19 cellular contexts compared by ENCODE assay signal in the genomic region with DNA sequence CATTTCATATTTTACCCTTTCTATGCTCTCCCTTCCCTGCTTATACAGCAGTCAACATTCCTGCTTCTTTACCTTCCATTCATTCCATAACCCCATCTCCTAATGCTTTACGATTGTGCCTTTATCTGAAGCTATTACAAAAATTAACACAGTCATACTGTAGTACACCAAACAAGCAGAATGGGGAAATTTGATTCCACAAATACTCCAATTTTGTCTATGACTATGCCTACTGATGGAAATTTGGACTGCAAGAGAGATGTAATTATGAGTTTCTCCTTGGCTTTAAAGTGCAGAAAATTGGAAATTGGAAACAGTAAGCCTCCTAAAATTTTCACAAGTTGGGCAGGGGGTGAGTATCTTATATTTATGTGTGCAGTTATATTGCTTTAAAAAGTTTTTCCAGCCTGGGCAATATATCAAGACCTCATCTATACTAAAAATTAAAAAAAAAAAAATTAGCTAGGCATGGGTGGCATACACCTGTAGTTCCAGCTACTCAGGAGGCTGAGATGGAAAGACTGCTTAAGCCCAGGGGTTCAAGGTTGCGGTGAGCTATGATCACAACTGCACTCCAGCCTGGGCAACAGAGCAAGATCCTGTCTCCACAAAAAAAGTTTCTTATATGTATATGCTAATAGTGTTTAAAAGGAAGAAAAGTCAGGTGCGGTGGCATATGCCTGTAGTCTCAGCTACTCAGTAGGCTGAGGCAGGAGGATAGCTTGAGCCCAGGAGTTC. TPM values are rescaled to one million over a fixed set of nuclear protein-coding genes. Genes with fewer than 3 reads are reported as not detected.
DNase-seq lines count a peak whose midpoint lies in the region; ATAC-seq, FAIRE-seq and TF ChIP-seq lines count a peak whose summit lies in the region.
"Had no signal": no experiment of that assay in that cellular context is flagged by ENCODE, and none has a peak within 500 bp of the region (broad histone marks: within the 10 kb centered on the region; RNA-seq: fewer than 3 reads in every experiment).

No MANE protein-coding gene starts in this region.

- DNase-seq in GM23248 (peak; percentile 22), K562 (ENCODE audit: extremely low read depth in 1 of 4, low spot score in 3 of 4) (no peak), mesenchymal stem cell (no peak), GM13976 (ENCODE audit: low spot score) (no peak), NCI-H2029 (lab: John Stamatoyannopoulos, UW) (no peak), SW 1271 (lab: John Stamatoyannopoulos, UW) (no peak), DMS53 treated with DMSO at 0.1 percent for 48 hours (lab: John Stamatoyannopoulos, UW; ENCODE audit: unreplicated experiment) (no peak)
- DNase-seq: adrenal gland; BE2C; DMS79; H9; NCI-H1436; NCI-H446; OCI-M1; stimulated activated naive B cell treated with anti-CD40 and anti-IgM and Interleukin-4, amounts not matched to agents 10 μg/mL and 1 μg/mL and 100 μg/mL, for 72 hours had no signal

- peaks cover 2% of the 10 kb centered on the region for H3K79me1 ChIP-seq in mesenchymal stem cell (replicated peaks; ENCODE audit: low read length, poor library complexity, severe bottlenecking)

- no TSS peak for BruUV-seq in K562 (replicated peaks; lab: Mats Ljungman, UMichigan)

- no peak overlapping the region for H2BK12ac ChIP-seq in mesenchymal stem cell (ENCODE audit: low read length in 2 of 2)

- H2BK120ac ChIP-seq in mesenchymal stem cell (ENCODE audit: low read depth, low read length) = no peak overlapping the region

- H2AFZ ChIP-seq in ACC112 (ENCODE audit: low read length, unreplicated experiment) (no peak overlapping the region), GM23248 (no peak overlapping the region), K562 (ENCODE audit: low read depth, low read length) (no peak overlapping the region), mesenchymal stem cell (ENCODE audit: low read depth, low read length) (no peak overlapping the region)

- no peak overlapping the region for H3K14ac ChIP-seq in mesenchymal stem cell (ENCODE audit: low read length in 2 of 2)

- peak overlapping the region; percentile 17; the same call in 1 of the 2 replicates for H3K4me3 ChIP-seq in ACC112 (ENCODE audit: low read depth, low read length)
- H3K4me3 ChIP-seq in GM23248 = peak overlapping the region; percentile 94
- no peak overlapping the region for H3K4me3 ChIP-seq in K562
- peak overlapping the region in 1 of 2 experiments; percentile 98 for H3K4me3 ChIP-seq in mesenchymal stem cell (ENCODE audit: insufficient read depth in 1 of 2, low read depth in 1 of 2, low read length in 2 of 2)
- H3K4me3 ChIP-seq: lung had no signal

- H3K79me2 ChIP-seq in ACC112 (ENCODE audit: control insufficient read depth, insufficient read depth, low read length, unreplicated experiment) = peaks cover 75% of the 10 kb centered on the region
- peaks cover 96% of the 10 kb centered on the region for H3K79me2 ChIP-seq in GM23248 (ENCODE audit: insufficient read depth)
- peaks cover 66% of the 10 kb centered on the region for H3K79me2 ChIP-seq in K562 (ENCODE audit: control insufficient read depth, insufficient read depth, low read length)

- H3K9ac ChIP-seq in GM23248 (peak overlapping the region; percentile 95; the same call in 1 of the 2 replicates), K562 (ENCODE audit: insufficient read depth in 1 of 2, low read depth in 2 of 2, low read length in 2 of 2) (no peak overlapping the region), mesenchymal stem cell (ENCODE audit: low read length) (peak overlapping the region; percentile 99)

- no peak overlapping the region for H2BK5ac ChIP-seq in mesenchymal stem cell (ENCODE audit: low read depth, low read length, poor library complexity, severe bottlenecking)

- peaks cover 12% of the 10 kb centered on the region for H3K4me1 ChIP-seq in ACC112 (ENCODE audit: control insufficient read depth, insufficient read depth, low read length, unreplicated experiment)
- peaks cover 24% of the 10 kb centered on the region for H3K4me1 ChIP-seq in GM23248 (ENCODE audit: insufficient read depth)
- no peaks in the 10 kb centered on the region for H3K4me1 ChIP-seq in K562 (replicated peaks in 1 of 2; ENCODE audit: control insufficient read depth in 2 of 2, insufficient read depth in 2 of 2, low read length in 2 of 2)
- H3K4me1 ChIP-seq in mesenchymal stem cell (ENCODE audit: control insufficient read depth, insufficient read depth, low read depth, low read length) = peaks cover 8% of the 10 kb centered on the region
- H3K4me1 ChIP-seq: BE2C had no signal

- no peak for TF ChIP-seq POLR2A in K562 (conservative IDR thresholded peaks at IDR 0.05)

- no peak overlapping the region for H3K23ac ChIP-seq in mesenchymal stem cell (ENCODE audit: low read length in 2 of 2)

- no peak for TF ChIP-seq EP300 in K562 (IDR thresholded peaks at IDR 0.05; ENCODE audit: low read length)

- H3K9me3 ChIP-seq in GM23248 (ENCODE audit: low read depth) (no peaks in the 10 kb centered on the region), K562 (replicated peaks; ENCODE audit: control insufficient read depth, insufficient read depth, low read depth, low read length) (no peaks in the 10 kb centered on the region), mesenchymal stem cell (ENCODE audit: control insufficient read depth, low read length) (no peaks in the 10 kb centered on the region)
- H3K9me3 ChIP-seq: adrenal gland, BE2C, neutrophil had no signal

- FAIRE-seq in K562 (lab: Jason Lieb, UNC) = no peak

- H4K20me1 ChIP-seq in GM23248 (ENCODE audit: insufficient read depth) (peaks cover 7% of the 10 kb centered on the region; the same call in 1 of the 2 replicates), K562 (replicated peaks; ENCODE audit: control insufficient read depth, insufficient read depth, low read length) (0 out of 2 replicates have a peak, but pooled peaks cover 4% of the 10 kb centered on the region)

- H3K4me2 ChIP-seq in GM23248 (ENCODE audit: unreplicated experiment) = peak overlapping the region; percentile 96
- no peak overlapping the region for H3K4me2 ChIP-seq in K562 (ENCODE audit: insufficient read depth, low read length)
- peak overlapping the region; percentile 50 for H3K4me2 ChIP-seq in mesenchymal stem cell (ENCODE audit: low read length, poor library complexity, severe bottlenecking)

- H4K8ac ChIP-seq in mesenchymal stem cell (ENCODE audit: low read length) = no peak overlapping the region

- no peak overlapping the region for H2AK5ac ChIP-seq in mesenchymal stem cell (ENCODE audit: low read length, severe bottlenecking)

- H3K4ac ChIP-seq in mesenchymal stem cell (ENCODE audit: low read depth in 1 of 2, low read length in 2 of 2) = no peak overlapping the region

- H3K27ac ChIP-seq in ACC112 (ENCODE audit: low read depth, low read length) (no peak overlapping the region), GM23248 (no peak overlapping the region), K562 (ENCODE audit: extremely low read depth, low read depth, low read length) (no peak overlapping the region), mesenchymal stem cell (ENCODE audit: low read length, poor library complexity, severe bottlenecking) (no peak overlapping the region)
- H3K27ac ChIP-seq: adrenal gland, neutrophil had no signal

- intact Hi-C loops in K562 (cut with micrococcal nuclease) = no loop called here

- no peaks in the 10 kb centered on the region for H3K9me1 ChIP-seq in K562 (ENCODE audit: control insufficient read depth, insufficient read depth, low read length)

- H3K36me3 ChIP-seq in ACC112 (ENCODE audit: insufficient read depth, low read length) = peaks cover 3% of the 10 kb centered on the region
- H3K36me3 ChIP-seq in GM23248 (ENCODE audit: low read depth) = peaks cover 12% of the 10 kb centered on the region
- peaks cover 14% of the 10 kb centered on the region; the same call in 1 of the 3 replicates for H3K36me3 ChIP-seq in K562 (ENCODE audit: control insufficient read depth, insufficient read depth, low read length)
- peaks cover 16 to 23% of the 10 kb centered on the region in 2 experiments for H3K36me3 ChIP-seq in mesenchymal stem cell (ENCODE audit: control insufficient read depth in 1 of 2, insufficient read depth in 2 of 2, low read depth in 1 of 2, low read length in 2 of 2)
- H3K36me3 ChIP-seq: adrenal gland had no signal

- TF ChIP-seq CTCF in K562 (IDR thresholded peaks at IDR 0.05 in 2 of 3, conservative IDR thresholded peaks at IDR 0.05 in 1 of 3; ENCODE audit: insufficient read depth in 2 of 3, low read depth in 1 of 3, low read length in 3 of 3) (no peak), GM13976 (IDR thresholded peaks at IDR 0.05; ENCODE audit: borderline replicate concordance, control extremely low read depth, extremely low read depth, insufficient read depth, missing control alignments) (no peak)

- H3K27me3 ChIP-seq in ACC112 (ENCODE audit: insufficient read depth, low read length) (no peaks in the 10 kb centered on the region), GM23248 (replicated peaks; ENCODE audit: insufficient read depth) (no peaks in the 10 kb centered on the region), K562 (ENCODE audit: control insufficient read depth in 2 of 2, insufficient read depth in 2 of 2, low read length in 2 of 2) (no peaks in the 10 kb centered on the region), mesenchymal stem cell (ENCODE audit: control insufficient read depth in 1 of 2, insufficient read depth in 1 of 2, low read length in 2 of 2) (no peaks in the 10 kb centered on the region)
- H3K27me3 ChIP-seq: adrenal gland, BE2C, neutrophil had no signal

- H3F3A ChIP-seq in GM23248 (ENCODE audit: insufficient read depth) = peaks cover 24% of the 10 kb centered on the region

- no peak for ATAC-seq in K562
- ATAC-seq: activated CD4-positive, CD25-positive, alpha-beta regulatory T cell treated with anti-CD3 and anti-CD28 coated beads, Interleukin-2, amount 50 U/mL, for 24 hours; stimulated activated naive B cell treated with anti-CD40 and anti-IgM and Interleukin-4, amounts not matched to agents 10 μg/mL and 1 μg/mL and 100 μg/mL, for 72 hours had no signal

- H2BK15ac ChIP-seq in mesenchymal stem cell (ENCODE audit: low read depth, poor library complexity, severe bottlenecking) = no peak overlapping the region

- H3K9me2 ChIP-seq in GM23248 (ENCODE audit: insufficient read depth) = no peaks in the 10 kb centered on the region

- in situ Hi-C loops in GM23248 (cut with MboI) (no loop called here), K562 (cut with MboI) (no loop called here), GM13976 (cut with MboI; ENCODE audit: low sequenced_read_pairs, unreplicated experiment) (no loop called here)

- POLR2A ChIA-PET in K562 (lab: Yijun Ruan, JAX) = interaction anchor here (0.6 to 2.0 kb wide), 4 partner anchors 8 to 14 kb away, joined by 3 to 6 read pairs (median 4); no protein-coding TSS in a partner anchor

- no peak for TF ChIP-seq RAD21 in K562 (CRISPR knock-in tag; conservative IDR thresholded peaks at IDR 0.05 in 1 of 2, IDR thresholded peaks at IDR 0.05 in 1 of 2)

- CTCF ChIA-PET in K562 (lab: Yijun Ruan, JAX; ENCODE audit: low intra/inter-chr PET ratio) = no interaction called here

- H3K18ac ChIP-seq in mesenchymal stem cell (ENCODE audit: low read depth in 1 of 2, low read length in 2 of 2) = no peak overlapping the region

- no peak overlapping the region for H4K91ac ChIP-seq in mesenchymal stem cell (ENCODE audit: low read length)

- 78 to 79% methylated on average over 3 of the region's 3 CpGs for WGBS in GM23248 (ENCODE audit: low coverage in 1 of 2, low lambda C conversion rate in 2 of 2, missing lambda C conversion rate in 2 of 2), 2 experiments
- 89% methylated on average over 3 of the region's 3 CpGs for WGBS in K562 (ENCODE audit: insufficient coverage, low coverage, missing lambda C conversion rate)
- 98% methylated on average over 3 of the region's 3 CpGs for WGBS in mesenchymal stem cell

RNA-seq across cellular contexts. Expression of a gene that starts 3.0 kb away (rescaled TPM):
- 30.6 and 57.5 TPM in 2 replicates for total RNA-seq in GM23248 (2014; rRNA removed; shearing (Covaris generic))
- 39.3 and 41.7 TPM in 2 replicates for polyA plus RNA-seq in GM23248 (2016; fragmentation: Nextera tagmentation; extraction: Ambion mirVana)
- 18.9 and 23.0 TPM in 2 replicates for total RNA-seq in K562 (2011; cell fraction: chromatin; rRNA removed; ENCODE audit: low replicate concordance)
- total RNA-seq in K562 (2011; cell fraction: nucleolus; rRNA removed) = 4.7 and 6.0 TPM in 2 replicates
- 8.2 and 9.9 TPM in 2 replicates for total RNA-seq in K562 (2011; cell fraction: nucleoplasm; rRNA removed)
- total RNA-seq in K562 (2014; rRNA removed) = 5.1 and 6.1 TPM in 2 replicates
- total RNA-seq in K562 (2014; rRNA removed; fragmentation: Illumina TruSeq; extraction: Trizol) = 16.8 and 19.0 TPM in 2 replicates
- total RNA-seq in K562 (2015; rRNA removed; fragmentation: Illumina TruSeq; extraction: Trizol) = 9.4 and 10.0 TPM in 2 replicates
- total RNA-seq in K562 (2021) = 14.7 and 15.4 TPM in 2 replicates
- 12.6 and 15.5 TPM in 2 replicates for polyA plus RNA-seq in K562 (2011; rRNA removed)
- 1.6 and 4.8 TPM in 2 replicates for polyA plus RNA-seq in K562 (2011; cell fraction: cytosol; rRNA removed)
- 4.1 and 7.1 TPM in 2 replicates for polyA plus RNA-seq in K562 (2011; cell fraction: nucleus; rRNA removed)
- 8.8 and 9.0 TPM in 2 replicates for polyA plus RNA-seq in K562 (2012)
- 5.3 and 6.9 TPM in 2 replicates for polyA plus RNA-seq in K562 (2014; fragmentation: Illumina TruSeq; extraction: Trizol)
- polyA plus RNA-seq in K562 (2014; fragmentation: Nextera tagmentation; extraction: Ambion mirVana) = 1 to 10 TPM; 2.7 to 3.4 TPM
- 3.7 and 5.4 TPM in 2 replicates for polyA plus RNA-seq in K562 (2014; rRNA removed)
- polyA minus RNA-seq in K562 (2011; rRNA and poly(A)+ RNA removed) = 26.3 and 28.3 TPM in 2 replicates
- polyA minus RNA-seq in K562 (2011; cell fraction: cytosol; rRNA and poly(A)+ RNA removed) = 5.3 and 10.0 TPM in 2 replicates
- 3.6 and 7.4 TPM in 2 replicates for polyA minus RNA-seq in K562 (2011; cell fraction: nucleus; rRNA and poly(A)+ RNA removed)
- 20.3 TPM for polyA plus RNA-seq in mesenchymal stem cell (2013, experiment 1 of 2)
- 20.8 TPM for polyA plus RNA-seq in mesenchymal stem cell (2013, experiment 2 of 2)

Comparison
In these comparisons a context has a peak if more than half of its experiments do, and no peak if none do; other contexts are left out.
1. H3K9ac ChIP-seq: peak in GM23248 (single experiment) and mesenchymal stem cell (single experiment); none in K562 (0 of 2).